Comparison of ENCODE assay signal across 18 cellular contexts in genomic region chr2:78707776-78708386, GRCh38.
"Had no signal": no experiment of that assay in that cellular context is flagged by ENCODE, and none has a peak within 500 bp of the region (broad histone marks: within the 10 kb centered on the region; RNA-seq: fewer than 3 reads in every experiment).

No MANE protein-coding gene starts in this region.

- H3K36me3 ChIP-seq: brain microvascular endothelial cell, neutrophil, thyroid gland had no signal

- H3K9me3 ChIP-seq: neutrophil, thyroid gland had no signal

- H3K27me3 ChIP-seq: brain microvascular endothelial cell, dorsolateral prefrontal cortex, neutrophil, thyroid gland had no signal

- H2AFZ ChIP-seq: parathyroid adenoma had no signal

- H3K27ac ChIP-seq: brain microvascular endothelial cell, dorsolateral prefrontal cortex, neutrophil, parathyroid adenoma, thyroid gland had no signal

- H3K4me1 ChIP-seq: parathyroid adenoma, thyroid gland had no signal

- H3K9ac ChIP-seq: parathyroid adenoma had no signal

- H3K79me2 ChIP-seq: parathyroid adenoma had no signal

- DNase-seq: activated CD4-positive, alpha-beta T cell treated with anti-CD3 and anti-CD28 coated beads, Interleukin-2, amount 10 ng/mL, durations not matched to agents 24 days and 14 days; activated CD8-positive, alpha-beta T cell treated with anti-CD3 and anti-CD28 coated beads, Interleukin-2, amount 10 ng/mL, durations not matched to agents 7 days and 5 days; activated naive CD4-positive, alpha-beta T cell treated with anti-CD3 and anti-CD28 coated beads for 36 hours; activated T-cell treated with anti-CD3 and anti-CD28 coated beads, Interleukin-2, amount 50 U/mL, for 24 hours; aorta; brain microvascular endothelial cell; central memory CD4-positive, alpha-beta T cell; dorsolateral prefrontal cortex; left cardiac atrium; stimulated activated CD4-positive, alpha-beta T cell treated with anti-CD3 and anti-CD28 coated beads, Interleukin-1b, Interleukin-23, amount 100 ng/mL, for 48 hours; stimulated activated naive CD4-positive, alpha-beta T cell treated with Interleukin-2 at 50 U/mL for 16 hours; T-helper 9 cell; thyroid gland had no signal

- ATAC-seq: activated CD8-positive, alpha-beta T cell treated with anti-CD3 and anti-CD28 coated beads, Interleukin-2, amount 10 ng/mL, durations not matched to agents 7 days and 5 days; left cardiac atrium; natural killer cell treated with Interleukin-12 subunit alpha and Interleukin-12 subunit beta and Interleukin-15 and Interleukin-18, amount 100 ng/mL, for 72 hours had no signal

- H3K4me3 ChIP-seq: dorsolateral prefrontal cortex, thyroid gland had no signal

- FAIRE-seq: colon, islet of Langerhans had no signal
